ENCODE assay signal across 10 cellular contexts in genomic region chr22:27416553-27417427, GRCh38.
DNase-seq lines count a peak whose midpoint lies in the region; ATAC-seq and TF ChIP-seq lines count a peak whose summit lies in the region.
"Had no signal": no experiment of that assay in that cellular context is flagged by ENCODE, and none has a peak within 500 bp of the region (broad histone marks: within the 10 kb centered on the region; RNA-seq: fewer than 3 reads in every experiment).

No MANE protein-coding gene starts in this region.

- peak overlapping the region; percentile 55 for H3K4me2 ChIP-seq in skeletal muscle satellite cell (ENCODE audit: low read length)

- no peak overlapping the region for H3K9ac ChIP-seq in skeletal muscle satellite cell (ENCODE audit: low read depth, low read length)

- H3K4me3 ChIP-seq in HFF-Myc (replicated peaks; ENCODE audit: low read depth, low read length) (no peak overlapping the region), fibroblast of the aortic adventitia (ENCODE audit: low read depth, low read length) (no peak overlapping the region), skeletal muscle satellite cell (ENCODE audit: low read length) (no peak overlapping the region)

- no peaks in the 10 kb centered on the region for H3K36me3 ChIP-seq in skeletal muscle satellite cell (ENCODE audit: insufficient read depth, low read length)

- no peak for TF ChIP-seq CTCF in HFF-Myc (IDR thresholded peaks at IDR 0.05; ENCODE audit: low read depth, low read length, missing control alignments)
- no peak for TF ChIP-seq CTCF in fibroblast of the aortic adventitia (IDR thresholded peaks at IDR 0.05; ENCODE audit: insufficient read depth, low read length)

- no peaks in the 10 kb centered on the region for H3K9me3 ChIP-seq in skeletal muscle satellite cell (replicated peaks; ENCODE audit: low read length)

- H3K4me1 ChIP-seq in skeletal muscle satellite cell (ENCODE audit: control insufficient read depth, insufficient read depth, low read length), result peaks cover 35% of the 10 kb centered on the region

- DNase-seq in HFF-Myc (ENCODE audit: extremely low read depth, low read depth) (peak; percentile 69), RPMI8226 (peak; percentile 25), fibroblast of the aortic adventitia (ENCODE audit: low read depth) (peak; percentile 92)
- DNase-seq: kidney; Right ventricle myocardium superior; stimulated activated CD4-positive, alpha-beta T cell treated with anti-CD3 and anti-CD28 coated beads, Interleukin-4, amount 100 ng/mL, for 24 hours had no signal

- ATAC-seq in HG03097 (IDR thresholded peaks at IDR 0.05; ENCODE audit: low FRiP score, unreplicated experiment), result no peak
- no peak for ATAC-seq in GM19455 (IDR thresholded peaks at IDR 0.05; ENCODE audit: unreplicated experiment)
- no peak for ATAC-seq in GM18511 (IDR thresholded peaks at IDR 0.05; ENCODE audit: unreplicated experiment)

- H3K27me3 ChIP-seq in skeletal muscle satellite cell (ENCODE audit: control insufficient read depth, insufficient read depth, low read length), result peaks cover 35% of the 10 kb centered on the region

Comparison
In these comparisons a context has a peak if more than half of its experiments do, and no peak if none do; other contexts are left out.
1. DNase-seq: peak in every context shown above with its lines; median percentile 92 in fibroblast of the aortic adventitia; 69 in HFF-Myc; 25 in RPMI8226.